8 cellular contexts compared by ENCODE assay signal in the genomic region with DNA sequence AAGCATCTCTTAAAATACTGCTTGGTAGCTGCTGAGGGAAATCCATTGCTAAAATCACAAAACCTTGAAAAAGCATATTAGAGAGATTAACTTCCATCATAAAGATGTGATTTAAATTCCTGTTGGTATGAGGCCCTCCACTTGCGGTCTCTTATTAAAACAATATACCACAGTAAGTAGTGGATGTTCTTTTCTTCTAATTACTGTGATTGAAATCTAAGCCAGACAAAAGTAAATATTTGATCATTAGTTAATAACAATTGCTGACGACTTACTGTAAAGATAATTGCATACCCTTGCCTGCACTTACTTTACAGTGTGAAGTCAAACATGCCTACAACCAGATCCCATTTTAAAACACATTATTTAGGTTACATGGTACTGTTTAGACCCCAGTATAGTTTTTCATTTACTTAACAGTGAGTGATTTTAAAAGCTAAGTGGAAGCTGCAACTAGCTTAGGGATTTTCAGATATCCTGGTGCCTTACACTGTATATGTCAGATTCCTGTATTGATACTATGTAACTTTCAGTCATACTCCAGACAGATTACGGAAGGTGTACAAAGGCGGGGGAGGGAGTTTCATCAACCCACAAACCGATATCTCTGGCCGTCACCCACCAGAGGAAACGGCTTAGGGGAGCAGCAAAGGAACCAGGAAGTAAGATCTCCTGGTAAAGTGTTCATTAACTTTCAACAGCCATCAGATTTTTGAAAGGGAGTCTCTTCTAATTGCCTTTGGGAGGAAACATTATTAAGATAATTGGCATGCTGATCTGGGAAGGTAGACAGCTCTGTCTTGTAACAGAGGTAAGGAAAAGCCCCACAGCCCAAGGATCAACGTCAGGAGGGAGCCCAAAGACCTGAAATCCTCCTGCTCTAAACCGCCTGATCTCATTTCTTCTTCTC. TPM values are rescaled to one million over a fixed set of nuclear protein-coding genes. Genes with fewer than 3 reads are reported as not detected.
DNase-seq lines count a peak whose midpoint lies in the region; ATAC-seq and TF ChIP-seq lines count a peak whose summit lies in the region.

No MANE protein-coding gene starts in this region.

- CTCF ChIA-PET in GM10248 (lab: Yijun Ruan, JAX) = interaction anchor here (1.5 to 5.4 kb wide), 2 partner anchors 140 to 1305 kb away, joined by 4 to 54 read pairs; no protein-coding TSS in a partner anchor

- H3K27me3 Mint-ChIP-seq in activated T-helper 17 cell treated with anti-CD3 and anti-CD28 coated beads, Interleukin-2, amount 50 U/mL, for 72 hours = peaks cover 47% of the 10 kb centered on the region

- peak overlapping the region; percentile 65 for H3K4me3 ChIP-seq in iPS-11a (ENCODE audit: low read depth, low read length)

- POLR2A ChIA-PET in GM10248 (lab: Yijun Ruan, JAX) = no interaction called here

- peak; percentile 63 for ATAC-seq in activated T-helper 17 cell treated with anti-CD3 and anti-CD28 coated beads, Interleukin-2, amount 50 U/mL, for 72 hours (replicated peaks)
- ATAC-seq in GM19328 (IDR thresholded peaks at IDR 0.05; ENCODE audit: unreplicated experiment) (no peak), HG03565 (IDR thresholded peaks at IDR 0.05; ENCODE audit: unreplicated experiment) (no peak), GM18502 (IDR thresholded peaks at IDR 0.05; ENCODE audit: poor library complexity, unreplicated experiment) (no peak)

- peak overlapping the region; percentile 84 for H3K4me3 Mint-ChIP-seq in activated T-helper 17 cell treated with anti-CD3 and anti-CD28 coated beads, Interleukin-2, amount 50 U/mL, for 72 hours

- H3K9me3 Mint-ChIP-seq in activated T-helper 17 cell treated with anti-CD3 and anti-CD28 coated beads, Interleukin-2, amount 50 U/mL, for 72 hours = no peaks in the 10 kb centered on the region

- peak; percentile 22 for DNase-seq in GM10248 (ENCODE audit: extremely low spot score)
- DNase-seq in Kasumi-1 (lab: John Stamatoyannopoulos, UW) = peak; percentile 67 to 71
- DNase-seq in stimulated activated CD4-positive, alpha-beta T cell treated with anti-CD3 and anti-CD28 coated beads, Interleukin-4, amount 100 ng/mL, for 24 hours = peak; percentile 26

- no peak for TF ChIP-seq CTCF in GM10248 (IDR thresholded peaks at IDR 0.05; ENCODE audit: control extremely low read depth, extremely low read depth, low read depth, missing control alignments)

- no peaks in the 10 kb centered on the region for H3K36me3 Mint-ChIP-seq in activated T-helper 17 cell treated with anti-CD3 and anti-CD28 coated beads, Interleukin-2, amount 50 U/mL, for 72 hours (ENCODE audit: low read depth)

- H3K27ac Mint-ChIP-seq in activated T-helper 17 cell treated with anti-CD3 and anti-CD28 coated beads, Interleukin-2, amount 50 U/mL, for 72 hours = peak overlapping the region; percentile 58

- peaks cover 6% of the 10 kb centered on the region for H3K4me1 Mint-ChIP-seq in activated T-helper 17 cell treated with anti-CD3 and anti-CD28 coated beads, Interleukin-2, amount 50 U/mL, for 72 hours

RNA-seq across cellular contexts. Expression of a gene that starts 1.0 kb away (rescaled TPM):
- 1 to 10 TPM in 1 of 2 donors, under 1 TPM in 1; 0.90 to 1.2 TPM for total RNA-seq in activated T-helper 17 cell treated with anti-CD3 and anti-CD28 coated beads, Interleukin-2, amount 50 U/mL, for 72 hours
